In genomic region chr2:205683179-205683978, GRCh38 we compare ENCODE assay signal across 8 cellular contexts. TPM values are rescaled to one million over a fixed set of nuclear protein-coding genes. Genes with fewer than 3 reads are reported as not detected.
DNase-seq lines count a peak whose midpoint lies in the region; ATAC-seq and TF ChIP-seq lines count a peak whose summit lies in the region.

No MANE protein-coding gene starts in this region.

- no peak for TF ChIP-seq CTCF in RWPE2 (IDR thresholded peaks at IDR 0.05; ENCODE audit: poor library complexity, severe bottlenecking)
- TF ChIP-seq CTCF in fibroblast of lung (conservative IDR thresholded peaks at IDR 0.05 in 1 of 2, IDR thresholded peaks at IDR 0.05 in 1 of 2; ENCODE audit: low read depth in 1 of 2, low read length in 2 of 2) = no peak
- no peak for TF ChIP-seq CTCF in psoas muscle (IDR thresholded peaks at IDR 0.05)

- H3K36me3 ChIP-seq in RWPE2 (ENCODE audit: low read depth) (no peaks in the 10 kb centered on the region), fibroblast of lung (ENCODE audit: control insufficient read depth, insufficient read depth, low read length) (no peaks in the 10 kb centered on the region), psoas muscle (ENCODE audit: insufficient read depth in 1 of 2, low read depth in 1 of 2) (no peaks in the 10 kb centered on the region)

- DNase-seq in GM03348 (ENCODE audit: low spot score) (peak; percentile 62), RWPE2 (ENCODE audit: low spot score) (no peak), fibroblast of lung (ENCODE audit: low read depth in 2 of 2) (peak; percentile 63 to 90), psoas muscle (no peak), NCI-H1048 (lab: John Stamatoyannopoulos, UW) (no peak), AML-193 (lab: John Stamatoyannopoulos, UW) (no peak)
- DNase-seq in activated CD4-positive, CD25-positive, alpha-beta regulatory T cell treated with anti-CD3 and anti-CD28 coated beads, Interleukin-2, amount 50 U/mL, for 72 hours = no peak
- no peak for DNase-seq in effector CD8-positive, alpha-beta T cell (lab: John Stamatoyannopoulos, UW)

- peak overlapping the region; percentile 46 for H3K27ac ChIP-seq in RWPE2 (ENCODE audit: poor library complexity, severe bottlenecking)
- H3K27ac ChIP-seq in fibroblast of lung (ENCODE audit: insufficient read depth, low read length) = peak overlapping the region; percentile 76
- H3K27ac ChIP-seq in psoas muscle = peak overlapping the region; percentile 20

- no peak for ATAC-seq in RWPE2 (ENCODE audit: low read depth)
- ATAC-seq in psoas muscle = no peak

- peak overlapping the region; percentile 93 for H3K4me2 ChIP-seq in fibroblast of lung (ENCODE audit: extremely low read depth, insufficient read depth, low read length)

- H3K4me3 ChIP-seq in RWPE2 (ENCODE audit: severe bottlenecking) = peak overlapping the region; percentile 46
- H3K4me3 ChIP-seq in fibroblast of lung (replicated peaks in 1 of 4; ENCODE audit: control extremely low read depth in 1 of 4, insufficient read depth in 1 of 4, low read depth in 3 of 4, low read length in 4 of 4) = peak overlapping the region; percentile 69 to 85 (median 76)
- peak overlapping the region; percentile 64 for H3K4me3 ChIP-seq in psoas muscle

- WGBS in psoas muscle, 3 donors = 72 to 82% (median 78%) methylated on average over 9 of the region's 9 CpGs

- H3K27me3 ChIP-seq in RWPE2 (ENCODE audit: insufficient read depth, poor library complexity, severe bottlenecking) (no peaks in the 10 kb centered on the region), fibroblast of lung (ENCODE audit: control insufficient read depth, insufficient read depth, low read length) (no peaks in the 10 kb centered on the region), psoas muscle (ENCODE audit: insufficient read depth in 3 of 3, low read length in 2 of 3) (peaks cover 4 to 69% (median 10%) of the 10 kb centered on the region in 3 donors)

- H3K4me1 ChIP-seq in RWPE2 (ENCODE audit: insufficient read depth, poor library complexity, severe bottlenecking) (peaks cover 45% of the 10 kb centered on the region), fibroblast of lung (ENCODE audit: control insufficient read depth, extremely low read depth, insufficient read depth, low read length) (peaks cover 2% of the 10 kb centered on the region), psoas muscle (no peaks in the 10 kb centered on the region)

- H3K9me3 ChIP-seq in RWPE2 (ENCODE audit: severe bottlenecking) (no peaks in the 10 kb centered on the region), fibroblast of lung (ENCODE audit: control insufficient read depth, insufficient read depth, low read depth, low read length) (no peaks in the 10 kb centered on the region), psoas muscle (no peaks in the 10 kb centered on the region)

- H3K9ac ChIP-seq in fibroblast of lung (ENCODE audit: insufficient read depth, low read length) = peak overlapping the region; percentile 67

- intact Hi-C loops in psoas muscle (cut with DNase I) = loop anchor here in 1 of 2 donors (10.0 kb wide), 1 partner anchor 989 kb away; no protein-coding TSS in a partner anchor

- no peaks in the 10 kb centered on the region for H4K20me1 ChIP-seq in fibroblast of lung (ENCODE audit: control insufficient read depth, extremely low read depth, insufficient read depth, low read length)

- peak overlapping the region; percentile 48 for H2AFZ ChIP-seq in fibroblast of lung (ENCODE audit: low read length)

- H3K79me2 ChIP-seq in fibroblast of lung (ENCODE audit: control insufficient read depth, insufficient read depth, low read length) = peaks cover 3% of the 10 kb centered on the region

RNA-seq across cellular contexts. Expression of gene NRP2, which starts 1.1 kb away (rescaled TPM):
- total RNA-seq in fibroblast of lung (22.9 and 28.7 TPM in 2 replicates), psoas muscle (1 to 10 TPM; 2.4 to 6.9 (median 5.9) TPM)
- polyA plus RNA-seq in fibroblast of lung (16.6 and 23.9 TPM in 2 replicates), psoas muscle (1 to 10 TPM in 1 of 3 donors, under 1 TPM in 2; 0.67 to 1.4 (median 0.77) TPM)
- 12.5 and 15.7 TPM in 2 replicates for polyA plus RNA-seq in fibroblast of lung (2012)
- 77.2 and 77.3 TPM in 2 replicates for polyA minus RNA-seq in fibroblast of lung (ENCODE audit: low replicate concordance)

Comparison
In these comparisons a context has a peak if more than half of its experiments do, and no peak if none do; other contexts are left out.
1. DNase-seq: peak in GM03348 (single experiment) and fibroblast of lung (2 of 2); none in RWPE2 (single experiment), psoas muscle (0 of 2), NCI-H1048 (single experiment), activated CD4-positive, CD25-positive, alpha-beta regulatory T cell treated with anti-CD3 and anti-CD28 coated beads, Interleukin-2, amount 50 U/mL, for 72 hours (single experiment), effector CD8-positive, alpha-beta T cell (single experiment) and AML-193 (0 of 2).
2. H3K27ac ChIP-seq: peak in every context shown above with its lines; median percentile 76 in fibroblast of lung; 46 in RWPE2; 20 in psoas muscle.
3. Peak in every context shown above with its lines, with median percentiles within 50 percentile points of each other: H3K4me3 ChIP-seq.